ENCODE assay signal across 20 cellular contexts in the genomic region with DNA sequence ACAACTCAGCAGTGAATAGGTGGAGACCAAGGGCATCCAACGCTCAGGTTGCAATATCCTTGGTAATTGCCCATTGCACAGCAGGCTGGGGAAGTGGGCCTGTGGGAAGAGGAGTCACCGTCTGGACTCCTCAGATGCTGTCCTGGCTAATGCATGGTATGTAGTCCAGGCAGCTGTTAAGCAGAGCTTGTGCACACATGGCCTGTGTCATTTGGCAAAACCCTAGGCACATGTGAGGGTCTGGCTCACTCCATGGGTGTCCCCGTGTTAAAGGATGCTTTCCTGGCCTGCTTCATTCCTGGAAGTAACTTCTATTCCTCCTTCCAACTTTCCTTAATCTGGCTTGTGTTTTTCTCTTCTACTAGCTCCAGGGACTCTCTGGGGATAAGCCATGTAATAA.
"Had no signal": no experiment of that assay in that cellular context is flagged by ENCODE, and none has a peak within 500 bp of the region (broad histone marks: within the 10 kb centered on the region; RNA-seq: fewer than 3 reads in every experiment).

No MANE protein-coding gene starts in this region.

- H3K4me3 ChIP-seq: mucosa of descending colon, right lobe of liver, spleen, suprapubic skin had no signal

- H3K27me3 Mint-ChIP-seq: activated CD4-positive, alpha-beta T cell treated with anti-CD3 and anti-CD28 coated beads, Interleukin-2, amount 10 ng/mL, durations not matched to agents 24 days and 14 days; activated naive CD8-positive, alpha-beta T cell; dendritic cell treated with granulocyte-macrophage colony-stimulating factor and Interleukin-4, amounts not matched to agents 40 ng/mL and 50 ng/mL, for 4 days; memory B cell; stimulated activated naive CD8-positive, alpha-beta T cell treated with anti-CD3 and anti-CD28 coated beads, Interleukin-15, Interleukin-2, amounts not matched to agents 100 ng/mL and 50 ng/mL, for 24 hours had no signal

- H3K27ac ChIP-seq: brain microvascular endothelial cell, right lobe of liver, spleen, suprapubic skin had no signal

- H3K4me1 ChIP-seq: right lobe of liver, spleen, suprapubic skin had no signal

- DNase-seq: activated CD4-positive, alpha-beta T cell treated with anti-CD3 and anti-CD28 coated beads, Interleukin-2, amount 10 ng/mL, durations not matched to agents 24 days and 14 days; activated CD4-positive, CD25-positive, alpha-beta regulatory T cell; activated CD8-positive, alpha-beta memory T cell treated with anti-CD3 and anti-CD28 coated beads, Interleukin-2, amount 50 U/mL, for 48 hours; activated gamma-delta T cell treated with Interleukin-2 at 50 U/mL for 16 hours; amniotic stem cell; brain microvascular endothelial cell; cerebellar nuclear complex; effector memory CD4-positive, alpha-beta T cell; foreskin fibroblast; mucosa of descending colon; naive thymus-derived CD8-positive, alpha-beta T cell; right lobe of liver; spleen had no signal

- H3K36me3 ChIP-seq: brain microvascular endothelial cell, right lobe of liver, spleen, suprapubic skin had no signal

- H3K9me3 Mint-ChIP-seq: activated CD4-positive, alpha-beta T cell treated with anti-CD3 and anti-CD28 coated beads, Interleukin-2, amount 10 ng/mL, durations not matched to agents 24 days and 14 days; dendritic cell treated with granulocyte-macrophage colony-stimulating factor and Interleukin-4, amounts not matched to agents 40 ng/mL and 50 ng/mL, for 4 days; memory B cell had no signal

- H3K36me3 Mint-ChIP-seq: activated naive CD8-positive, alpha-beta T cell; memory B cell; naive thymus-derived CD8-positive, alpha-beta T cell had no signal

- H3K27me3 ChIP-seq: brain microvascular endothelial cell, right lobe of liver, spleen, suprapubic skin had no signal

- H3K4me1 Mint-ChIP-seq: activated CD4-positive, alpha-beta T cell treated with anti-CD3 and anti-CD28 coated beads, Interleukin-2, amount 10 ng/mL, durations not matched to agents 24 days and 14 days; memory B cell; naive thymus-derived CD8-positive, alpha-beta T cell had no signal

- ATAC-seq: left lobe of liver; mucosa of descending colon; naive thymus-derived CD8-positive, alpha-beta T cell had no signal

- H3K9me3 ChIP-seq: mucosa of descending colon, right lobe of liver, spleen, suprapubic skin had no signal

- H3K27ac Mint-ChIP-seq: activated CD4-positive, alpha-beta T cell treated with anti-CD3 and anti-CD28 coated beads, Interleukin-2, amount 10 ng/mL, durations not matched to agents 24 days and 14 days; activated naive CD8-positive, alpha-beta T cell; dendritic cell treated with granulocyte-macrophage colony-stimulating factor and Interleukin-4, amounts not matched to agents 40 ng/mL and 50 ng/mL, for 4 days; memory B cell; naive thymus-derived CD8-positive, alpha-beta T cell; stimulated activated naive CD8-positive, alpha-beta T cell treated with anti-CD3 and anti-CD28 coated beads, Interleukin-15, Interleukin-2, amounts not matched to agents 100 ng/mL and 50 ng/mL, for 24 hours; T-helper 2 cell treated with Interferon-gamma antibody and Interleukin-4, amounts not matched to agents 5 μg/mL and 100 μg/mL, for 36 hours had no signal

- H3K4me3 Mint-ChIP-seq: activated CD4-positive, alpha-beta T cell treated with anti-CD3 and anti-CD28 coated beads, Interleukin-2, amount 10 ng/mL, durations not matched to agents 24 days and 14 days; activated naive CD8-positive, alpha-beta T cell; dendritic cell treated with granulocyte-macrophage colony-stimulating factor and Interleukin-4, amounts not matched to agents 40 ng/mL and 50 ng/mL, for 4 days; memory B cell; naive thymus-derived CD8-positive, alpha-beta T cell; stimulated activated naive CD8-positive, alpha-beta T cell treated with anti-CD3 and anti-CD28 coated beads, Interleukin-15, Interleukin-2, amounts not matched to agents 100 ng/mL and 50 ng/mL, for 24 hours; T-helper 2 cell treated with Interferon-gamma antibody and Interleukin-4, amounts not matched to agents 5 μg/mL and 100 μg/mL, for 36 hours had no signal
